Comparison of ENCODE assay signal across 26 cellular contexts in genomic region chr3:122353215-122353614, GRCh38. TPM values are rescaled to one million over a fixed set of nuclear protein-coding genes. Genes with fewer than 3 reads are reported as not detected.
DNase-seq lines count a peak whose midpoint lies in the region; ATAC-seq and TF ChIP-seq lines count a peak whose summit lies in the region.
"Had no signal": no experiment of that assay in that cellular context is flagged by ENCODE, and none has a peak within 500 bp of the region (broad histone marks: within the 10 kb centered on the region; RNA-seq: fewer than 3 reads in every experiment).

No MANE protein-coding gene starts in this region.

- POLR2A ChIA-PET in RWPE1 (lab: Yijun Ruan, JAX; ENCODE audit: low non-redundant PET) (no interaction called here), WTC11 (lab: Charles Lee) (interaction anchor here (0.7 kb wide), 1 partner anchor 39 kb away, joined by 4 read pairs; no protein-coding TSS in a partner anchor)

- no peak overlapping the region for H3K4me3 Mint-ChIP-seq in natural killer cell treated with Interleukin-12 subunit alpha and Interleukin-12 subunit beta and Interleukin-15 and Interleukin-18, amount 100 ng/mL, for 72 hours
- H3K4me3 Mint-ChIP-seq in WTC11, result no peak overlapping the region
- H3K4me3 Mint-ChIP-seq: activated CD4-positive, alpha-beta memory T cell treated with anti-CD3 and anti-CD28 coated beads, Interleukin-2, amount 10 ng/mL, durations not matched to agents 7 days and 5 days; naive thymus-derived CD4-positive, alpha-beta T cell; stimulated activated naive CD8-positive, alpha-beta T cell treated with anti-CD3 and anti-CD28 coated beads, Interleukin-15, Interleukin-2, amounts not matched to agents 100 ng/mL and 50 ng/mL, for 24 hours; T-helper 1 cell treated with Interleukin-12 subunit alpha and Interleukin-12 subunit beta and Interleukin-4 antibody, amounts not matched to agents 30 μg/mL and 1 μg/mL, for 36 hours had no signal

- H3K36me3 ChIP-seq in skeletal muscle satellite cell (ENCODE audit: insufficient read depth, low read length), result no peaks in the 10 kb centered on the region
- H3K36me3 ChIP-seq: HAP-1, transverse colon had no signal

- no peak overlapping the region; the same call in 1 of the 2 replicates for H3K27ac ChIP-seq in RWPE1
- H3K27ac ChIP-seq: 22Rv1, gastrocnemius medialis, KMS-11 had no signal

- peaks cover 0 to 7% of the 10 kb centered on the region in 2 donors for H3K4me1 Mint-ChIP-seq in natural killer cell treated with Interleukin-12 subunit alpha and Interleukin-12 subunit beta and Interleukin-15 and Interleukin-18, amount 100 ng/mL, for 72 hours (ENCODE audit: low read depth in 2 of 2)
- no peaks in the 10 kb centered on the region for H3K4me1 Mint-ChIP-seq in WTC11
- H3K4me1 Mint-ChIP-seq: activated CD4-positive, alpha-beta memory T cell treated with anti-CD3 and anti-CD28 coated beads, Interleukin-2, amount 10 ng/mL, durations not matched to agents 7 days and 5 days had no signal

- peaks cover 13% of the 10 kb centered on the region for H3K4me1 ChIP-seq in skeletal muscle satellite cell (ENCODE audit: control insufficient read depth, insufficient read depth, low read length)
- H3K4me1 ChIP-seq: gastrocnemius medialis, HAP-1 had no signal

- TF ChIP-seq CTCF in RWPE1 (conservative IDR thresholded peaks at IDR 0.05; ENCODE audit: low read depth) (no peak), epithelial cell of esophagus (IDR thresholded peaks at IDR 0.05; ENCODE audit: insufficient read depth, low read depth, low read length, missing control alignments) (no peak), WTC11 (IDR thresholded peaks at IDR 0.05) (no peak)

- H3K36me3 Mint-ChIP-seq in natural killer cell treated with Interleukin-12 subunit alpha and Interleukin-12 subunit beta and Interleukin-15 and Interleukin-18, amount 100 ng/mL, for 72 hours, result no peaks in the 10 kb centered on the region
- no peaks in the 10 kb centered on the region; the same call in 1 of the 2 replicates for H3K36me3 Mint-ChIP-seq in WTC11
- H3K36me3 Mint-ChIP-seq: naive thymus-derived CD4-positive, alpha-beta T cell had no signal

- H3K9me3 ChIP-seq in skeletal muscle satellite cell (replicated peaks; ENCODE audit: low read length), result no peaks in the 10 kb centered on the region
- H3K9me3 ChIP-seq: gastrocnemius medialis, HAP-1, transverse colon had no signal

- H3K4me3 ChIP-seq in epithelial cell of esophagus (ENCODE audit: low read length) (no peak overlapping the region), skeletal muscle satellite cell (ENCODE audit: low read length) (no peak overlapping the region)
- H3K4me3 ChIP-seq: gastrocnemius medialis, HAP-1, transverse colon had no signal

- DNase-seq in DMS 273 (lab: John Stamatoyannopoulos, UW; ENCODE audit: unreplicated experiment) (peak; percentile 35), DMS 273 treated with DMSO at 0.1 percent for 48 hours (lab: John Stamatoyannopoulos, UW) (no peak), RWPE1 (ENCODE audit: low spot score) (peak; percentile 53), epithelial cell of esophagus (ENCODE audit: low read depth) (peak; percentile 84), OCI-M2 (lab: John Stamatoyannopoulos, UW; ENCODE audit: unreplicated experiment) (no peak), WTC11 (ENCODE audit: low spot score) (no peak)
- no peak for DNase-seq in natural killer cell treated with Interleukin-12 subunit alpha and Interleukin-12 subunit beta and Interleukin-15 and Interleukin-18, amount 100 ng/mL, for 72 hours (ENCODE audit: low spot score)
- DNase-seq: activated CD4-positive, alpha-beta memory T cell treated with anti-CD3 and anti-CD28 coated beads, Interleukin-2, amount 10 ng/mL, durations not matched to agents 7 days and 5 days; activated CD4-positive, CD25-positive, alpha-beta regulatory T cell; activated gamma-delta T cell; activated T-cell treated with anti-CD3 and anti-CD28 coated beads for 4 hours; gastrocnemius medialis; kidney; mesendoderm; naive thymus-derived CD4-positive, alpha-beta T cell; NCI-H1048; NCI-H510A treated with DMSO at 0.1 percent for 48 hours; transverse colon had no signal

- no peak overlapping the region for H3K27ac Mint-ChIP-seq in natural killer cell treated with Interleukin-12 subunit alpha and Interleukin-12 subunit beta and Interleukin-15 and Interleukin-18, amount 100 ng/mL, for 72 hours
- H3K27ac Mint-ChIP-seq in WTC11, result no peak overlapping the region
- H3K27ac Mint-ChIP-seq: activated CD4-positive, alpha-beta memory T cell treated with anti-CD3 and anti-CD28 coated beads, Interleukin-2, amount 10 ng/mL, durations not matched to agents 7 days and 5 days; stimulated activated naive CD8-positive, alpha-beta T cell treated with anti-CD3 and anti-CD28 coated beads, Interleukin-15, Interleukin-2, amounts not matched to agents 100 ng/mL and 50 ng/mL, for 24 hours; T-helper 1 cell treated with Interleukin-12 subunit alpha and Interleukin-12 subunit beta and Interleukin-4 antibody, amounts not matched to agents 30 μg/mL and 1 μg/mL, for 36 hours had no signal

- no peak for ATAC-seq in natural killer cell treated with Interleukin-12 subunit alpha and Interleukin-12 subunit beta and Interleukin-15 and Interleukin-18, amount 100 ng/mL, for 72 hours
- ATAC-seq in WTC11, result no peak
- ATAC-seq: gastrocnemius medialis; naive thymus-derived CD4-positive, alpha-beta T cell had no signal

- no peaks in the 10 kb centered on the region for H3K27me3 ChIP-seq in skeletal muscle satellite cell (ENCODE audit: control insufficient read depth, insufficient read depth, low read length)
- H3K27me3 ChIP-seq: gastrocnemius medialis, transverse colon had no signal

- H3K4me2 ChIP-seq in skeletal muscle satellite cell (ENCODE audit: low read length), result peak overlapping the region; percentile 8
- H3K4me2 ChIP-seq: KMS-11 had no signal

- H3K9ac ChIP-seq in skeletal muscle satellite cell (ENCODE audit: low read depth, low read length), result no peak overlapping the region
- H3K9ac ChIP-seq: KMS-11 had no signal

- no peaks in the 10 kb centered on the region for H3K9me3 Mint-ChIP-seq in natural killer cell treated with Interleukin-12 subunit alpha and Interleukin-12 subunit beta and Interleukin-15 and Interleukin-18, amount 100 ng/mL, for 72 hours
- no peaks in the 10 kb centered on the region for H3K9me3 Mint-ChIP-seq in WTC11
- H3K9me3 Mint-ChIP-seq: activated CD4-positive, alpha-beta memory T cell treated with anti-CD3 and anti-CD28 coated beads, Interleukin-2, amount 10 ng/mL, durations not matched to agents 7 days and 5 days; naive thymus-derived CD4-positive, alpha-beta T cell; stimulated activated naive CD8-positive, alpha-beta T cell treated with anti-CD3 and anti-CD28 coated beads, Interleukin-15, Interleukin-2, amounts not matched to agents 100 ng/mL and 50 ng/mL, for 24 hours; T-helper 1 cell treated with Interleukin-12 subunit alpha and Interleukin-12 subunit beta and Interleukin-4 antibody, amounts not matched to agents 30 μg/mL and 1 μg/mL, for 36 hours had no signal

- CTCF ChIA-PET in RWPE1 (lab: Yijun Ruan, JAX) (interaction anchor here (0.6 to 1.0 kb wide), 3 partner anchors 9 to 47 kb away, joined by 3 to 4 read pairs (median 3); no protein-coding TSS in a partner anchor), WTC11 (lab: Charles Lee) (interaction anchor here (1.0 to 1.3 kb wide), 3 partner anchors 47 to 252 kb away, joined by 3 to 6 read pairs (median 3); no protein-coding TSS in a partner anchor)

- H3K27me3 Mint-ChIP-seq in natural killer cell treated with Interleukin-12 subunit alpha and Interleukin-12 subunit beta and Interleukin-15 and Interleukin-18, amount 100 ng/mL, for 72 hours, result no peaks in the 10 kb centered on the region
- no peaks in the 10 kb centered on the region for H3K27me3 Mint-ChIP-seq in WTC11 (ENCODE audit: low read depth)
- H3K27me3 Mint-ChIP-seq: activated CD4-positive, alpha-beta memory T cell treated with anti-CD3 and anti-CD28 coated beads, Interleukin-2, amount 10 ng/mL, durations not matched to agents 7 days and 5 days; stimulated activated naive CD8-positive, alpha-beta T cell treated with anti-CD3 and anti-CD28 coated beads, Interleukin-15, Interleukin-2, amounts not matched to agents 100 ng/mL and 50 ng/mL, for 24 hours had no signal

TF ChIP-seq in WTC11, 78 proteins besides CTCF, POLR2A, EP300 and RAD21:
- TF ChIP-seq, protein P1, sequence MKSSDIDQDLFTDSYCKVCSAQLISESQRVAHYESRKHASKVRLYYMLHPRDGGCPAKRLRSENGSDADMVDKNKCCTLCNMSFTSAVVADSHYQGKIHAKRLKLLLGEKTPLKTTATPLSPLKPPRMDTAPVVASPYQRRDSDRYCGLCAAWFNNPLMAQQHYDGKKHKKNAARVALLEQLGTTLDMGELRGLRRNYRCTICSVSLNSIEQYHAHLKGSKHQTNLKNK (CRISPR knock-in tag; IDR thresholded peaks at IDR 0.05), result no peak
- no peak for TF ChIP-seq EMX1 (CRISPR knock-in tag; IDR thresholded peaks at IDR 0.05)
- TF ChIP-seq ZNF263 (CRISPR knock-in tag; IDR thresholded peaks at IDR 0.05; ENCODE audit: low read depth), result no peak
- TF ChIP-seq E2F1 (CRISPR knock-in tag; IDR thresholded peaks at IDR 0.05), result no peak
- no peak for TF ChIP-seq ATF3 (CRISPR knock-in tag; conservative IDR thresholded peaks at IDR 0.05)
- TF ChIP-seq NFYB (CRISPR knock-in tag; conservative IDR thresholded peaks at IDR 0.05; ENCODE audit: low read depth), result no peak

RNA-seq across cellular contexts. Expression of gene CSTA, which starts 28.2 kb away (rescaled TPM):
- total RNA-seq in skeletal muscle satellite cell (2012; rRNA removed), result 2.5 and 3.7 TPM in 2 replicates
- total RNA-seq in natural killer cell treated with Interleukin-12 subunit alpha and Interleukin-12 subunit beta and Interleukin-15 and Interleukin-18, amount 100 ng/mL, for 72 hours, result not detected
- not detected in 3 replicates for total RNA-seq in WTC11 (2021)
- total RNA-seq: activated CD4-positive, alpha-beta memory T cell treated with anti-CD3 and anti-CD28 coated beads, Interleukin-2, amount 10 ng/mL, durations not matched to agents 7 days and 5 days; dermis microvascular lymphatic vessel endothelial cell; endothelial cell of umbilical vein had no signal

RNA-seq across cellular contexts. Expression of gene MIX23, which starts 29.8 kb away (rescaled TPM):
- 61.6 and 65.4 TPM in 2 replicates for total RNA-seq in skeletal muscle satellite cell (2012; rRNA removed)
- 10 to 100 TPM; 48.2 to 59.0 TPM for total RNA-seq in natural killer cell treated with Interleukin-12 subunit alpha and Interleukin-12 subunit beta and Interleukin-15 and Interleukin-18, amount 100 ng/mL, for 72 hours
- total RNA-seq in WTC11 (2021), result 78.0 to 81.7 TPM (median 80.9 TPM) in 3 replicates

RNA-seq across cellular contexts. Expression of gene FAM162A, which starts 30.8 kb away (rescaled TPM):
- total RNA-seq in skeletal muscle satellite cell (2012; rRNA removed), result 20.5 and 36.7 TPM in 2 replicates
- 10 to 100 TPM; 37.3 to 53.4 TPM for total RNA-seq in natural killer cell treated with Interleukin-12 subunit alpha and Interleukin-12 subunit beta and Interleukin-15 and Interleukin-18, amount 100 ng/mL, for 72 hours
- 83.9 to 141 TPM (median 128 TPM) in 3 replicates for total RNA-seq in WTC11 (2021)

Comparison
In these comparisons a context has a peak if more than half of its experiments do, and no peak if none do; other contexts are left out.
1. DNase-seq: peak in DMS 273 (single experiment), RWPE1 (single experiment) and epithelial cell of esophagus (single experiment); none in DMS 273 treated with DMSO at 0.1 percent for 48 hours (single experiment), natural killer cell treated with Interleukin-12 subunit alpha and Interleukin-12 subunit beta and Interleukin-15 and Interleukin-18, amount 100 ng/mL, for 72 hours (single experiment), OCI-M2 (single experiment) and WTC11 (single experiment).